ENCODE assay signal across 14 cellular contexts in the genomic region with DNA sequence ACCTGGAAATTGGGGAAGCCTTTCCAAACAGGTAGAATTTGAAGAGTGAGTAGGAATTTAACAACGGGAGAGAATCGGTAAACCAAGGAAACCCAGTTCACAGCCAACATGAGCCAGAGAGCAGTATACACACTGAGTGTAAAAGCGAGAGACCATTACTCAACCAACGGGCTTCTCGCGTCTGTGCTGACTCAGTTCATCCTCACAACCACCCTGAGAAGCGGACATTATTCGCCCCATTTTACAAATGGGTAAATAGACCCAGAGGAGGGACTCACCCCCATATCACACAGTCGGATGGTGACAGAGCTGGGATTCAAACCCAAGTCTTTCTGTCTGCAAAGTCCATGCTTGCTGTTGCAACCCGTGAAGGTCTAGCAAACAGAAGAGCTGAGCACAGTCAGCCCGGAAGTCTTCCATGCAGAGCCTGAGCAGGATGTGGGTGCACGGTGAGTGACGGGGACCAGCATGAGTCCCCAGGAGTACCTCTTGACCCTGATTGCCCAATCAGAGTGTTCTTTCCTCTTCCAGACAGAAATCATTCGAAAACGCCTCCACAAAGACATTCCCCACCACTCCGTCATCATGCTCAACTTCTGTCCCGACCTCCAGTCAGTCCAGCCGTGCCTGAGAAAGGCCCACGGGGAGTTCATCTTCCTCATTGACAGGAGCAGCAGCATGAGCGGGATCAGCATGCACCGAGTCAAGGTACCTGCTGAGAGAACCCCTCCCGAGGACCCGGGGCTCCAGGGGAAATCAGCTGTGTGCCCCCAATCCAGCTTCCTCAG. TPM values are rescaled to one million over a fixed set of nuclear protein-coding genes. Genes with fewer than 3 reads are reported as not detected.
DNase-seq lines count a peak whose midpoint lies in the region; ATAC-seq and TF ChIP-seq lines count a peak whose summit lies in the region.
"Had no signal": no experiment of that assay in that cellular context is flagged by ENCODE, and none has a peak within 500 bp of the region (broad histone marks: within the 10 kb centered on the region; RNA-seq: fewer than 3 reads in every experiment).

No MANE protein-coding gene starts in this region.

- DNase-seq in activated CD8-positive, alpha-beta memory T cell treated with anti-CD3 and anti-CD28 coated beads for 24 hours = peak; percentile 59
- no peak for DNase-seq in activated CD8-positive, alpha-beta memory T cell treated with anti-CD3 and anti-CD28 coated beads, Interleukin-2, amount 50 U/mL, for 48 hours
- peak; percentile 9 for DNase-seq in activated T-helper 1 cell treated with anti-CD3 and anti-CD28 coated beads, Interleukin-12 subunit alpha, Interleukin-12 subunit beta, Interleukin-2, Interleukin-4 antibody, amounts not matched to agents 30 ng/mL and 10 ng/mL and 1 ng/mL, durations not matched to agents 14 hours and 24 hours and 36 hours (ENCODE audit: low spot score)
- no peak for DNase-seq in lower lobe of right lung
- peak in 1 of 2 donors; percentile 31 for DNase-seq in upper lobe of left lung
- DNase-seq in coronary artery (ENCODE audit: low spot score) = no peak
- no peak for DNase-seq in GM19240 (ENCODE audit: insufficient read length, low spot score)
- DNase-seq: heart right ventricle, NCI-H510A had no signal

- H3K9me3 Mint-ChIP-seq in activated T-helper 1 cell treated with anti-CD3 and anti-CD28 coated beads, Interleukin-12 subunit alpha, Interleukin-12 subunit beta, Interleukin-2, Interleukin-4 antibody, amounts not matched to agents 30 ng/mL and 10 ng/mL and 1 ng/mL, durations not matched to agents 14 hours and 24 hours and 36 hours = no peaks in the 10 kb centered on the region

- intact Hi-C loops in activated T-helper 1 cell treated with anti-CD3 and anti-CD28 coated beads, Interleukin-12 subunit alpha, Interleukin-12 subunit beta, Interleukin-2, Interleukin-4 antibody, amounts not matched to agents 30 ng/mL and 10 ng/mL and 1 ng/mL, durations not matched to agents 14 hours and 24 hours and 36 hours (cut with micrococcal nuclease) = no loop called here
- intact Hi-C loops in lower lobe of right lung (cut with DNase I) = no loop called here

- no peak overlapping the region for H3K4me3 ChIP-seq in lower lobe of right lung
- H3K4me3 ChIP-seq in upper lobe of left lung = no peak overlapping the region
- H3K4me3 ChIP-seq in coronary artery = no peak overlapping the region
- H3K4me3 ChIP-seq: A549, heart right ventricle, vagina had no signal

- H3K27ac ChIP-seq in lower lobe of right lung (peak overlapping the region; percentile 33), upper lobe of left lung (peak overlapping the region in 3 of 4 donors; percentile 32 to 69 (median 40)), coronary artery (no peak overlapping the region)
- H3K27ac ChIP-seq: A549, heart right ventricle, vagina had no signal

- no peak overlapping the region for H3K27ac Mint-ChIP-seq in activated T-helper 1 cell treated with anti-CD3 and anti-CD28 coated beads, Interleukin-12 subunit alpha, Interleukin-12 subunit beta, Interleukin-2, Interleukin-4 antibody, amounts not matched to agents 30 ng/mL and 10 ng/mL and 1 ng/mL, durations not matched to agents 14 hours and 24 hours and 36 hours

- H3K27me3 ChIP-seq in lower lobe of right lung (ENCODE audit: low read depth) (peaks cover 7% of the 10 kb centered on the region), upper lobe of left lung (no peaks in the 10 kb centered on the region)
- H3K27me3 ChIP-seq: vagina had no signal

- H3K36me3 ChIP-seq in lower lobe of right lung (no peaks in the 10 kb centered on the region), upper lobe of left lung (no peaks in the 10 kb centered on the region)
- H3K36me3 ChIP-seq: heart right ventricle, vagina had no signal

- TF ChIP-seq CTCF in lower lobe of right lung (IDR thresholded peaks at IDR 0.05) (no peak), upper lobe of left lung (IDR thresholded peaks at IDR 0.05) (no peak), coronary artery (IDR thresholded peaks at IDR 0.05) (no peak)

- H3K9me3 ChIP-seq in lower lobe of right lung (no peaks in the 10 kb centered on the region), upper lobe of left lung (no peaks in the 10 kb centered on the region)
- H3K9me3 ChIP-seq: A549, heart right ventricle, vagina had no signal

- H3K4me1 Mint-ChIP-seq in activated T-helper 1 cell treated with anti-CD3 and anti-CD28 coated beads, Interleukin-12 subunit alpha, Interleukin-12 subunit beta, Interleukin-2, Interleukin-4 antibody, amounts not matched to agents 30 ng/mL and 10 ng/mL and 1 ng/mL, durations not matched to agents 14 hours and 24 hours and 36 hours (ENCODE audit: low read depth) = peaks cover 22% of the 10 kb centered on the region

- H3K4me1 ChIP-seq in lower lobe of right lung = peaks cover 23% of the 10 kb centered on the region
- peaks cover 0 to 14% (median 10%) of the 10 kb centered on the region in 4 donors for H3K4me1 ChIP-seq in upper lobe of left lung
- H3K4me1 ChIP-seq: A549 had no signal

- H3K4me3 Mint-ChIP-seq in activated T-helper 1 cell treated with anti-CD3 and anti-CD28 coated beads, Interleukin-12 subunit alpha, Interleukin-12 subunit beta, Interleukin-2, Interleukin-4 antibody, amounts not matched to agents 30 ng/mL and 10 ng/mL and 1 ng/mL, durations not matched to agents 14 hours and 24 hours and 36 hours = no peak overlapping the region

- WGBS in upper lobe of left lung, 2 donors = 80 to 91% methylated on average over 16 to 23 of the region's 23 CpGs

- H3K27me3 Mint-ChIP-seq in activated T-helper 1 cell treated with anti-CD3 and anti-CD28 coated beads, Interleukin-12 subunit alpha, Interleukin-12 subunit beta, Interleukin-2, Interleukin-4 antibody, amounts not matched to agents 30 ng/mL and 10 ng/mL and 1 ng/mL, durations not matched to agents 14 hours and 24 hours and 36 hours (ENCODE audit: insufficient read depth) = peaks cover 35% of the 10 kb centered on the region

- no peak for TF ChIP-seq POLR2A in upper lobe of left lung (IDR thresholded peaks at IDR 0.05)

- TF ChIP-seq EP300 in upper lobe of left lung (IDR thresholded peaks at IDR 0.05) = peak in 2 of 4 donors; percentile 42 to 58

- ATAC-seq in lower lobe of right lung (peak; percentile 25 to 51), upper lobe of left lung (ENCODE audit: low FRiP score in 2 of 2) (peak in 1 of 2 donors; percentile 64), HG02642 (IDR thresholded peaks at IDR 0.05; ENCODE audit: poor library complexity, unreplicated experiment) (no peak)
- ATAC-seq: A549 had no signal

- no peaks in the 10 kb centered on the region for H3K36me3 Mint-ChIP-seq in activated T-helper 1 cell treated with anti-CD3 and anti-CD28 coated beads, Interleukin-12 subunit alpha, Interleukin-12 subunit beta, Interleukin-2, Interleukin-4 antibody, amounts not matched to agents 30 ng/mL and 10 ng/mL and 1 ng/mL, durations not matched to agents 14 hours and 24 hours and 36 hours (ENCODE audit: low read depth)

RNA-seq across cellular contexts. Expression of gene VWA5B1, which starts 32.3 kb away (rescaled TPM):
- total RNA-seq in activated T-helper 1 cell treated with anti-CD3 and anti-CD28 coated beads, Interleukin-12 subunit alpha, Interleukin-12 subunit beta, Interleukin-2, Interleukin-4 antibody, amounts not matched to agents 30 ng/mL and 10 ng/mL and 1 ng/mL, durations not matched to agents 14 hours and 24 hours and 36 hours = 0.05 TPM in 1 of 2 replicates, not detected in the other
- total RNA-seq in lower lobe of right lung = 0.30 TPM
- total RNA-seq in upper lobe of left lung = under 1 TPM in 3 of 6 donors, not detected in 3; 0.14 to 0.77 (median 0.46) TPM
- total RNA-seq: cardiac septum, mononuclear cell, vagina had no signal

Comparison
In these comparisons a context has a peak if more than half of its experiments do, and no peak if none do; other contexts are left out.
1. DNase-seq: peak in activated CD8-positive, alpha-beta memory T cell treated with anti-CD3 and anti-CD28 coated beads for 24 hours (single experiment) and activated T-helper 1 cell treated with anti-CD3 and anti-CD28 coated beads, Interleukin-12 subunit alpha, Interleukin-12 subunit beta, Interleukin-2, Interleukin-4 antibody, amounts not matched to agents 30 ng/mL and 10 ng/mL and 1 ng/mL, durations not matched to agents 14 hours and 24 hours and 36 hours (single experiment); none in activated CD8-positive, alpha-beta memory T cell treated with anti-CD3 and anti-CD28 coated beads, Interleukin-2, amount 50 U/mL, for 48 hours (single experiment), lower lobe of right lung (single experiment), coronary artery (single experiment) and GM19240 (single experiment).
2. H3K27ac ChIP-seq: peak in lower lobe of right lung (single experiment) and upper lobe of left lung (3 of 4); none in coronary artery (0 of 2).